ENCODE assay signal across 1 cellular context in genomic region chr6:96104910-96105309, GRCh38.
TF ChIP-seq lines count a peak whose summit lies in the region.

No MANE protein-coding gene starts in this region.

TF ChIP-seq in WTC11, 78 proteins besides CTCF, POLR2A, EP300 and RAD21 (continued from another document):
- TF ChIP-seq ZSCAN18 (CRISPR knock-in tag; IDR thresholded peaks at IDR 0.05): no peak
- no peak for TF ChIP-seq TCF7 (CRISPR knock-in tag; IDR thresholded peaks at IDR 0.05; ENCODE audit: low read depth)
- TF ChIP-seq, protein P1, sequence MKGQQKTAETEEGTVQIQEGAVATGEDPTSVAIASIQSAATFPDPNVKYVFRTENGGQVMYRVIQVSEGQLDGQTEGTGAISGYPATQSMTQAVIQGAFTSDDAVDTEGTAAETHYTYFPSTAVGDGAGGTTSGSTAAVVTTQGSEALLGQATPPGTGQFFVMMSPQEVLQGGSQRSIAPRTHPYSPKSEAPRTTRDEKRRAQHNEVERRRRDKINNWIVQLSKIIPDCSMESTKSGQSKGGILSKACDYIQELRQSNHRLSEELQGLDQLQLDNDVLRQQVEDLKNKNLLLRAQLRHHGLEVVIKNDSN (CRISPR knock-in tag; IDR thresholded peaks at IDR 0.05): no peak
- TF ChIP-seq MXD4 (CRISPR knock-in tag; IDR thresholded peaks at IDR 0.05; ENCODE audit: borderline replicate concordance): no peak
- no peak for TF ChIP-seq STAT6 (CRISPR knock-in tag; conservative IDR thresholded peaks at IDR 0.05; ENCODE audit: low read depth)
- no peak for TF ChIP-seq TEAD1 (CRISPR knock-in tag; IDR thresholded peaks at IDR 0.05)
- TF ChIP-seq, protein P2, sequence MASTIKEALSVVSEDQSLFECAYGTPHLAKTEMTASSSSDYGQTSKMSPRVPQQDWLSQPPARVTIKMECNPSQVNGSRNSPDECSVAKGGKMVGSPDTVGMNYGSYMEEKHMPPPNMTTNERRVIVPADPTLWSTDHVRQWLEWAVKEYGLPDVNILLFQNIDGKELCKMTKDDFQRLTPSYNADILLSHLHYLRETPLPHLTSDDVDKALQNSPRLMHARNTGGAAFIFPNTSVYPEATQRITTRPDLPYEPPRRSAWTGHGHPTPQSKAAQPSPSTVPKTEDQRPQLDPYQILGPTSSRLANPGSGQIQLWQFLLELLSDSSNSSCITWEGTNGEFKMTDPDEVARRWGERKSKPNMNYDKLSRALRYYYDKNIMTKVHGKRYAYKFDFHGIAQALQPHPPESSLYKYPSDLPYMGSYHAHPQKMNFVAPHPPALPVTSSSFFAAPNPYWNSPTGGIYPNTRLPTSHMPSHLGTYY (CRISPR knock-in tag; IDR thresholded peaks at IDR 0.05): no peak
- TF ChIP-seq ZNF121 (CRISPR knock-in tag; IDR thresholded peaks at IDR 0.05): no peak
- TF ChIP-seq EMX1 (CRISPR knock-in tag; IDR thresholded peaks at IDR 0.05): no peak
- no peak for TF ChIP-seq OVOL2 (CRISPR knock-in tag; IDR thresholded peaks at IDR 0.05; ENCODE audit: borderline replicate concordance)
- no peak for TF ChIP-seq USF2 (CRISPR knock-in tag; IDR thresholded peaks at IDR 0.05)
- no peak for TF ChIP-seq ZNF263 (CRISPR knock-in tag; IDR thresholded peaks at IDR 0.05; ENCODE audit: low read depth)
- no peak for TF ChIP-seq SOX15 (CRISPR knock-in tag; IDR thresholded peaks at IDR 0.05)
- no peak for TF ChIP-seq ZNF396 (CRISPR knock-in tag; IDR thresholded peaks at IDR 0.05; ENCODE audit: borderline replicate concordance)
- TF ChIP-seq SP1 (CRISPR knock-in tag; conservative IDR thresholded peaks at IDR 0.05): no peak
- TF ChIP-seq NR1H2 (CRISPR knock-in tag; IDR thresholded peaks at IDR 0.05): no peak
- TF ChIP-seq PRDM15 (CRISPR knock-in tag; IDR thresholded peaks at IDR 0.05): no peak
- no peak for TF ChIP-seq TP53 (CRISPR knock-in tag; IDR thresholded peaks at IDR 0.05)
